Comparison of ENCODE assay signal across 5 cellular contexts in the genomic region with DNA sequence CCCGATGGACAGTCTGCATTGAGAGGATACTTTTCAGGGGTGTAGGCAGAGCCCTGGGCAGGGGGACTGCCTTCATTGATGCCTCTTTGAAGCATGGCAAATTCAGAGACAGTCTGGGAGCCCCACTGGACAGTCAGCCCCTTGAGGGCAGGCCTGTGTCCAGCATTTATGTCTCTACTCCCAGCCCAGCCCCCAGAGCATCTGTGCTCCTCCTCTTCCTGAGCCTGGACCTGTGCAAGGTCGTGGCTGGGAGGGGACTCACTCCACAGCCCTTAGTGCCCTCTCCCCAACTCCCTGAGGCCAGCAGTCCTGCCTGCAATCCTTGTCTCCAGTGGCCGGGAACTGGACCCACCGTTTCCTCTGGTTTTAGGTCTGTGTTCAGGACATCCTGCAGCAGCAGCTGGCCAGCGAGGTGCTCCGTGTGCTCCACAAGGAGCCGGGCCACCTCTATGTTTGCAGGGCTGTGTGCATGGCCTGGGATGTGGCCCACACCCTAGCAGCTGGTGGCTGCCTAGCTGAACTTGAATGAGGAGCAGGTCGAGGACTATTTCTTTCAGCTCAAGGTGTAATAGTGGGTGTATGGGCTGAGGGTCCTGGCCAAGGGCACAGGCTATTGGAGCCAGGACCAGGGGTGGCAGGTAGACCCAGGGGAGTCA. TPM values are rescaled to one million over a fixed set of nuclear protein-coding genes. Genes with fewer than 3 reads are reported as not detected.
"Had no signal": no experiment of that assay in that cellular context is flagged by ENCODE, and none has a peak within 500 bp of the region (broad histone marks: within the 10 kb centered on the region; RNA-seq: fewer than 3 reads in every experiment).

No MANE protein-coding gene starts in this region.

RNA-seq across cellular contexts. Expression of a gene that starts 22.6 kb away (rescaled TPM):
- total RNA-seq: M059J, PC-3, Right ventricle myocardium superior, SJSA1 had no signal
- polyA plus RNA-seq: SK-N-SH had no signal
